In genomic region chr15:70308011-70308761, GRCh38 we compare ENCODE assay signal across 11 cellular contexts.
DNase-seq lines count a peak whose midpoint lies in the region; ATAC-seq, FAIRE-seq and TF ChIP-seq lines count a peak whose summit lies in the region.
"Had no signal": no experiment of that assay in that cellular context is flagged by ENCODE, and none has a peak within 500 bp of the region (broad histone marks: within the 10 kb centered on the region; RNA-seq: fewer than 3 reads in every experiment).

No MANE protein-coding gene starts in this region.

- H3K9ac ChIP-seq in BLaER1, result no peak overlapping the region
- no peak overlapping the region for H3K9ac ChIP-seq in HepG2 (ENCODE audit: insufficient read depth, low read depth, low read length)

- H3K4me3 ChIP-seq in BLaER1, result no peak overlapping the region
- H3K4me3 ChIP-seq in HepG2 (replicated peaks in 1 of 3; ENCODE audit: insufficient read depth in 1 of 3, low read depth in 2 of 3, low read length in 3 of 3), result no peak overlapping the region
- no peak overlapping the region for H3K4me3 ChIP-seq in aorta (ENCODE audit: low read length in 2 of 2)
- H3K4me3 ChIP-seq: upper lobe of left lung had no signal

- CTCF ChIA-PET in HepG2 (lab: Yijun Ruan, JAX; ENCODE audit: low intra/inter-chr PET ratio, low total read pairs), result no interaction called here

- no peak overlapping the region for H2AFZ ChIP-seq in HepG2 (ENCODE audit: low read length)

- H3K27ac ChIP-seq in BLaER1 (no peak overlapping the region), HepG2 (ENCODE audit: extremely low read length, insufficient read depth, low read length) (no peak overlapping the region), aorta (ENCODE audit: low read depth in 1 of 2, low read length in 2 of 2) (no peak overlapping the region)
- H3K27ac ChIP-seq: foreskin keratinocyte, upper lobe of left lung had no signal

- DNase-seq in GM19238 (ENCODE audit: insufficient read length, low spot score), result peak; percentile 43
- DNase-seq in KG1 (lab: John Stamatoyannopoulos, UW), result peak; percentile 55
- peak; percentile 59 for DNase-seq in activated naive CD8-positive, alpha-beta T cell treated with anti-CD3 and anti-CD28 coated beads, Interleukin-2, amount 10 ng/mL, durations not matched to agents 7 days and 5 days
- DNase-seq in HepG2 (ENCODE audit: low spot score), result no peak
- DNase-seq in NCI-H1694 treated with DMSO at 0.1 percent for 48 hours (lab: John Stamatoyannopoulos, UW), result no peak
- DNase-seq in aorta, result no peak
- DNase-seq: foreskin keratinocyte had no signal

- TF ChIP-seq CTCF in HepG2 (CRISPR knock-in tag; IDR thresholded peaks at IDR 0.05), result no peak

- intact Hi-C loops in HepG2 (cut with micrococcal nuclease; ENCODE audit: unreplicated experiment) (no loop called here), aorta (cut with DNase I) (no loop called here)

- H3K36me3 ChIP-seq in BLaER1, result no peaks in the 10 kb centered on the region
- no peaks in the 10 kb centered on the region for H3K36me3 ChIP-seq in HepG2 (replicated peaks in 1 of 2; ENCODE audit: control insufficient read depth in 1 of 2, insufficient read depth in 2 of 2, low read length in 2 of 2)
- H3K36me3 ChIP-seq in aorta (ENCODE audit: control insufficient read depth in 1 of 2, insufficient read depth in 2 of 2, low read length in 1 of 2), result no peaks in the 10 kb centered on the region
- H3K36me3 ChIP-seq: upper lobe of left lung had no signal

- peak; percentile 89 for ATAC-seq in activated naive CD8-positive, alpha-beta T cell treated with anti-CD3 and anti-CD28 coated beads, Interleukin-2, amount 10 ng/mL, durations not matched to agents 7 days and 5 days (ENCODE audit: low read depth)
- ATAC-seq in HepG2 (no peak), GM21381 (IDR thresholded peaks at IDR 0.05; ENCODE audit: unreplicated experiment) (no peak), aorta (ENCODE audit: low FRiP score) (no peak)
- ATAC-seq: foreskin keratinocyte had no signal

- H3K9me3 ChIP-seq in BLaER1, result 0 out of 2 replicates have a peak, but pooled peaks cover 3% of the 10 kb centered on the region
- no peaks in the 10 kb centered on the region for H3K9me3 ChIP-seq in HepG2 (ENCODE audit: low read length)
- H3K9me3 ChIP-seq in aorta (ENCODE audit: control insufficient read depth, low read length), result peaks cover 1% of the 10 kb centered on the region
- H3K9me3 ChIP-seq: upper lobe of left lung had no signal

- BruUV-seq in HepG2 (replicated peaks; lab: Mats Ljungman, UMichigan), result no TSS peak

- no peaks in the 10 kb centered on the region for H3K79me2 ChIP-seq in HepG2 (ENCODE audit: insufficient read depth, low read length)

- H3K4me1 Mint-ChIP-seq in activated naive CD8-positive, alpha-beta T cell treated with anti-CD3 and anti-CD28 coated beads, Interleukin-2, amount 10 ng/mL, durations not matched to agents 7 days and 5 days, result peaks cover 22% of the 10 kb centered on the region

- TF ChIP-seq POLR2A in HepG2 (IDR thresholded peaks at IDR 0.05; ENCODE audit: insufficient read depth in 1 of 2, low read depth in 2 of 2, low read length in 2 of 2), result no peak

- peak overlapping the region; percentile 40 for H3K4me3 Mint-ChIP-seq in activated naive CD8-positive, alpha-beta T cell treated with anti-CD3 and anti-CD28 coated beads, Interleukin-2, amount 10 ng/mL, durations not matched to agents 7 days and 5 days

- no peak for TF ChIP-seq EP300 in HepG2 (IDR thresholded peaks at IDR 0.05; ENCODE audit: low read depth in 2 of 2, low read length in 2 of 2)
- no peak for TF ChIP-seq EP300 in HepG2 (CRISPR knock-in tag; IDR thresholded peaks at IDR 0.05; ENCODE audit: borderline replicate concordance)

- peaks cover 12% of the 10 kb centered on the region for H3K4me1 ChIP-seq in BLaER1
- no peaks in the 10 kb centered on the region for H3K4me1 ChIP-seq in HepG2 (ENCODE audit: insufficient read depth, low read length)
- H3K4me1 ChIP-seq in aorta (ENCODE audit: control insufficient read depth in 1 of 2, insufficient read depth in 2 of 2, low read length in 2 of 2), result no peaks in the 10 kb centered on the region
- H3K4me1 ChIP-seq: foreskin keratinocyte had no signal

- no peaks in the 10 kb centered on the region for H4K20me1 ChIP-seq in BLaER1
- no peaks in the 10 kb centered on the region; the same call in 1 of the 2 replicates for H4K20me1 ChIP-seq in HepG2 (ENCODE audit: insufficient read depth, low read length)

- peaks cover 25% of the 10 kb centered on the region for H3K27me3 Mint-ChIP-seq in activated naive CD8-positive, alpha-beta T cell treated with anti-CD3 and anti-CD28 coated beads, Interleukin-2, amount 10 ng/mL, durations not matched to agents 7 days and 5 days

- peaks cover 5% of the 10 kb centered on the region for H3K36me3 Mint-ChIP-seq in activated naive CD8-positive, alpha-beta T cell treated with anti-CD3 and anti-CD28 coated beads, Interleukin-2, amount 10 ng/mL, durations not matched to agents 7 days and 5 days

- WGBS in HepG2 (ENCODE audit: low lambda C conversion rate), result 18% methylated on average over 5 of the region's 5 CpGs
- WGBS in aorta, 2 donors, result 71 to 75% methylated on average over 5 of the region's 5 CpGs

- peaks cover 3% of the 10 kb centered on the region for H3K9me3 Mint-ChIP-seq in activated naive CD8-positive, alpha-beta T cell treated with anti-CD3 and anti-CD28 coated beads, Interleukin-2, amount 10 ng/mL, durations not matched to agents 7 days and 5 days

- H3K27me3 ChIP-seq in BLaER1, result no peaks in the 10 kb centered on the region
- peaks cover 1 to 4% of the 10 kb centered on the region in 2 experiments; a peak in 1 of 5 replicates for H3K27me3 ChIP-seq in HepG2 (ENCODE audit: control insufficient read depth in 1 of 2, insufficient read depth in 2 of 2, low read length in 2 of 2)
- no peaks in the 10 kb centered on the region for H3K27me3 ChIP-seq in aorta (ENCODE audit: control insufficient read depth in 1 of 2, insufficient read depth in 2 of 2, low read length in 1 of 2)
- H3K27me3 ChIP-seq: upper lobe of left lung had no signal

- no peak for FAIRE-seq in HepG2 (lab: Jason Lieb, UNC)
- FAIRE-seq: G401.6 had no signal

- peak overlapping the region; percentile 58 for H3K4me2 ChIP-seq in BLaER1
- H3K4me2 ChIP-seq in HepG2 (ENCODE audit: low read depth, low read length), result no peak overlapping the region

- TF ChIP-seq RAD21 in HepG2 (CRISPR knock-in tag; IDR thresholded peaks at IDR 0.05), result no peak

- peak overlapping the region; percentile 26 for H3K27ac Mint-ChIP-seq in activated naive CD8-positive, alpha-beta T cell treated with anti-CD3 and anti-CD28 coated beads, Interleukin-2, amount 10 ng/mL, durations not matched to agents 7 days and 5 days

- in situ Hi-C loops in HepG2 (cut with HindIII; ENCODE audit: extremely low pct_ligation_motif_present, low pct_unique_long_range_greater_than_20kb), result no loop called here

- POLR2A ChIA-PET in activated naive CD8-positive, alpha-beta T cell treated with anti-CD3 and anti-CD28 coated beads, Interleukin-2, amount 10 ng/mL, durations not matched to agents 7 days and 5 days (lab: Charles Lee), result interaction anchor here (1.0 kb wide), 1 partner anchor 548 kb away, joined by 3 read pairs; no protein-coding TSS in a partner anchor
- POLR2A ChIA-PET in HepG2 (lab: Yijun Ruan, JAX), result no interaction called here

TF ChIP-seq in HepG2, 621 proteins besides CTCF, POLR2A, EP300 and RAD21:
- TF ChIP-seq THRA (CRISPR knock-in tag; IDR thresholded peaks at IDR 0.05; ENCODE audit: borderline replicate concordance) (no peak), HOXA5 (CRISPR knock-in tag; IDR thresholded peaks at IDR 0.05) (no peak), MXD3 (CRISPR knock-in tag; IDR thresholded peaks at IDR 0.05) (no peak), FOXP1 (IDR thresholded peaks at IDR 0.05) (no peak), FOXP1 (CRISPR knock-in tag; IDR thresholded peaks at IDR 0.05) (no peak), CHCHD3 (CRISPR knock-in tag; IDR thresholded peaks at IDR 0.05) (no peak), HDAC2 (CRISPR knock-in tag; IDR thresholded peaks at IDR 0.05) (no peak), TBP (CRISPR knock-in tag; IDR thresholded peaks at IDR 0.05) (no peak), NCOA5 (CRISPR knock-in tag; IDR thresholded peaks at IDR 0.05) (no peak), MED13 (CRISPR knock-in tag; IDR thresholded peaks at IDR 0.05) (no peak)
- TF ChIP-seq, protein P1, sequence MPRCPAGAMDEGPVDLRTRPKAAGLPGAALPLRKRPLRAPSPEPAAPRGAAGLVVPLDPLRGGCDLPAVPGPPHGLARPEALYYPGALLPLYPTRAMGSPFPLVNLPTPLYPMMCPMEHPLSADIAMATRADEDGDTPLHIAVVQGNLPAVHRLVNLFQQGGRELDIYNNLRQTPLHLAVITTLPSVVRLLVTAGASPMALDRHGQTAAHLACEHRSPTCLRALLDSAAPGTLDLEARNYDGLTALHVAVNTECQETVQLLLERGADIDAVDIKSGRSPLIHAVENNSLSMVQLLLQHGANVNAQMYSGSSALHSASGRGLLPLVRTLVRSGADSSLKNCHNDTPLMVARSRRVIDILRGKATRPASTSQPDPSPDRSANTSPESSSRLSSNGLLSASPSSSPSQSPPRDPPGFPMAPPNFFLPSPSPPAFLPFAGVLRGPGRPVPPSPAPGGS (CRISPR knock-in tag; IDR thresholded peaks at IDR 0.05), result no peak
- TF ChIP-seq, protein P2, sequence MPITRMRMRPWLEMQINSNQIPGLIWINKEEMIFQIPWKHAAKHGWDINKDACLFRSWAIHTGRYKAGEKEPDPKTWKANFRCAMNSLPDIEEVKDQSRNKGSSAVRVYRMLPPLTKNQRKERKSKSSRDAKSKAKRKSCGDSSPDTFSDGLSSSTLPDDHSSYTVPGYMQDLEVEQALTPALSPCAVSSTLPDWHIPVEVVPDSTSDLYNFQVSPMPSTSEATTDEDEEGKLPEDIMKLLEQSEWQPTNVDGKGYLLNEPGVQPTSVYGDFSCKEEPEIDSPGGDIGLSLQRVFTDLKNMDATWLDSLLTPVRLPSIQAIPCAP (CRISPR knock-in tag; IDR thresholded peaks at IDR 0.05; ENCODE audit: low read depth), result no peak

Comparison
In these comparisons a context has a peak if more than half of its experiments do, and no peak if none do; other contexts are left out.
1. DNase-seq: peak in GM19238 (single experiment), KG1 (single experiment) and activated naive CD8-positive, alpha-beta T cell treated with anti-CD3 and anti-CD28 coated beads, Interleukin-2, amount 10 ng/mL, durations not matched to agents 7 days and 5 days (single experiment); none in HepG2 (single experiment), NCI-H1694 treated with DMSO at 0.1 percent for 48 hours (single experiment) and aorta (0 of 2).